Comparison of ENCODE assay signal across 8 cellular contexts in genomic region chr6:155313602-155314091, GRCh38. TPM values are rescaled to one million over a fixed set of nuclear protein-coding genes. Genes with fewer than 3 reads are reported as not detected.
DNase-seq lines count a peak whose midpoint lies in the region; ATAC-seq and TF ChIP-seq lines count a peak whose summit lies in the region.

No MANE protein-coding gene starts in this region.

- DNase-seq in NCI-H1417 (lab: John Stamatoyannopoulos, UW) (peak in 2 of 3 experiments; percentile 85 to 89), NCI-H1417 treated with DMSO at 0.1 percent for 48 hours (lab: John Stamatoyannopoulos, UW) (no peak), HAP-1 (ENCODE audit: low spot score in 2 of 2) (peak; percentile 53 to 62), MM.1S (peak; percentile 11), occipital lobe (lab: John Stamatoyannopoulos, UW) (no peak)
- no peak for DNase-seq in activated naive CD8-positive, alpha-beta T cell treated with anti-CD3 and anti-CD28 coated beads, Interleukin-2, amount 10 ng/mL, durations not matched to agents 7 days and 5 days

- H3K27me3 ChIP-seq in HAP-1 (ENCODE audit: low read depth) (no peaks in the 10 kb centered on the region), MM.1S (replicated peaks; ENCODE audit: insufficient read depth, low read length) (no peaks in the 10 kb centered on the region), iPS-20b (ENCODE audit: insufficient read depth, low read length) (no peaks in the 10 kb centered on the region)

- TF ChIP-seq CTCF in MM.1S (IDR thresholded peaks at IDR 0.05; ENCODE audit: low read length): no peak

- POLR2A ChIA-PET in activated naive CD8-positive, alpha-beta T cell treated with anti-CD3 and anti-CD28 coated beads, Interleukin-2, amount 10 ng/mL, durations not matched to agents 7 days and 5 days (lab: Charles Lee): interaction anchor here (0.7 to 2.1 kb wide), 3 partner anchors 20 to 160 kb away, joined by 3 to 10 read pairs (median 4); no protein-coding TSS in a partner anchor

- H3K36me3 ChIP-seq in HAP-1 (replicated peaks) (peaks cover 20% of the 10 kb centered on the region), MM.1S (replicated peaks; ENCODE audit: insufficient read depth, low read length) (no peaks in the 10 kb centered on the region), iPS-20b (ENCODE audit: insufficient read depth, low read depth, low read length) (peaks cover 42% of the 10 kb centered on the region)

- H3K79me2 ChIP-seq in MM.1S (ENCODE audit: low read length): no peaks in the 10 kb centered on the region

- H4K20me1 ChIP-seq in MM.1S (ENCODE audit: insufficient read depth, low read length): no peaks in the 10 kb centered on the region

- peaks cover 19% of the 10 kb centered on the region for H3K36me3 Mint-ChIP-seq in activated naive CD8-positive, alpha-beta T cell treated with anti-CD3 and anti-CD28 coated beads, Interleukin-2, amount 10 ng/mL, durations not matched to agents 7 days and 5 days
- H3K36me3 Mint-ChIP-seq in stimulated activated naive CD8-positive, alpha-beta T cell treated with anti-CD3 and anti-CD28 coated beads, Interleukin-15, Interleukin-2, amounts not matched to agents 100 ng/mL and 50 ng/mL, for 24 hours (ENCODE audit: low read depth): peaks cover 33% of the 10 kb centered on the region

- H3F3A ChIP-seq in MM.1S (ENCODE audit: insufficient read depth, low read length): peaks cover 12% of the 10 kb centered on the region

- H3K27ac ChIP-seq in MM.1S (ENCODE audit: low read length) (no peak overlapping the region; the same call in 1 of the 2 replicates), iPS-20b (ENCODE audit: low read length) (peak overlapping the region; percentile 96)

- peak overlapping the region; percentile 91 for H2AFZ ChIP-seq in MM.1S (ENCODE audit: low read length)

- peak overlapping the region; percentile 71 for H3K9ac ChIP-seq in MM.1S (ENCODE audit: low read length)
- peak overlapping the region; percentile 96 for H3K9ac ChIP-seq in iPS-20b (ENCODE audit: low read depth, low read length)

- peaks cover 35% of the 10 kb centered on the region for H3K4me1 Mint-ChIP-seq in activated naive CD8-positive, alpha-beta T cell treated with anti-CD3 and anti-CD28 coated beads, Interleukin-2, amount 10 ng/mL, durations not matched to agents 7 days and 5 days
- H3K4me1 Mint-ChIP-seq in stimulated activated naive CD8-positive, alpha-beta T cell treated with anti-CD3 and anti-CD28 coated beads, Interleukin-15, Interleukin-2, amounts not matched to agents 100 ng/mL and 50 ng/mL, for 24 hours (ENCODE audit: low read depth): peaks cover 52% of the 10 kb centered on the region

- peak; percentile 4 for ATAC-seq in activated naive CD8-positive, alpha-beta T cell treated with anti-CD3 and anti-CD28 coated beads, Interleukin-2, amount 10 ng/mL, durations not matched to agents 7 days and 5 days (ENCODE audit: low read depth)

- no peaks in the 10 kb centered on the region for H3K9me2 ChIP-seq in MM.1S (replicated peaks; ENCODE audit: insufficient read depth, low read length)

- peak overlapping the region; percentile 68 for H3K4me2 ChIP-seq in MM.1S (ENCODE audit: low read depth, low read length)

- no peaks in the 10 kb centered on the region for H3K9me3 Mint-ChIP-seq in activated naive CD8-positive, alpha-beta T cell treated with anti-CD3 and anti-CD28 coated beads, Interleukin-2, amount 10 ng/mL, durations not matched to agents 7 days and 5 days
- no peaks in the 10 kb centered on the region for H3K9me3 Mint-ChIP-seq in stimulated activated naive CD8-positive, alpha-beta T cell treated with anti-CD3 and anti-CD28 coated beads, Interleukin-15, Interleukin-2, amounts not matched to agents 100 ng/mL and 50 ng/mL, for 24 hours

- H3K27me3 Mint-ChIP-seq in activated naive CD8-positive, alpha-beta T cell treated with anti-CD3 and anti-CD28 coated beads, Interleukin-2, amount 10 ng/mL, durations not matched to agents 7 days and 5 days: peaks cover 3% of the 10 kb centered on the region
- H3K27me3 Mint-ChIP-seq in stimulated activated naive CD8-positive, alpha-beta T cell treated with anti-CD3 and anti-CD28 coated beads, Interleukin-15, Interleukin-2, amounts not matched to agents 100 ng/mL and 50 ng/mL, for 24 hours: no peaks in the 10 kb centered on the region

- in situ Hi-C loops in HAP-1 (cut with MboI; ENCODE audit: low sequenced_read_pairs): no loop called here

- H3K4me1 ChIP-seq in HAP-1 (peaks cover 7% of the 10 kb centered on the region), MM.1S (ENCODE audit: low read length) (no peaks in the 10 kb centered on the region), iPS-20b (ENCODE audit: insufficient read depth, low read length) (no peaks in the 10 kb centered on the region; the same call in none of the 2 replicates)

- H3K9me3 ChIP-seq in HAP-1 (no peaks in the 10 kb centered on the region), MM.1S (replicated peaks; ENCODE audit: insufficient read depth, low read length) (no peaks in the 10 kb centered on the region), iPS-20b (ENCODE audit: insufficient read depth, low read depth, low read length) (no peaks in the 10 kb centered on the region)

- H3K4me3 ChIP-seq in HAP-1: peak overlapping the region; percentile 85
- H3K4me3 ChIP-seq in MM.1S (ENCODE audit: low read length): peak overlapping the region; percentile 93
- peak overlapping the region; percentile 99 for H3K4me3 ChIP-seq in iPS-20b (ENCODE audit: low read length)

- H3K27ac Mint-ChIP-seq in activated naive CD8-positive, alpha-beta T cell treated with anti-CD3 and anti-CD28 coated beads, Interleukin-2, amount 10 ng/mL, durations not matched to agents 7 days and 5 days: peak overlapping the region; percentile 97
- peak overlapping the region; percentile 97 for H3K27ac Mint-ChIP-seq in stimulated activated naive CD8-positive, alpha-beta T cell treated with anti-CD3 and anti-CD28 coated beads, Interleukin-15, Interleukin-2, amounts not matched to agents 100 ng/mL and 50 ng/mL, for 24 hours

- peak overlapping the region; percentile 99 for H3K4me3 Mint-ChIP-seq in activated naive CD8-positive, alpha-beta T cell treated with anti-CD3 and anti-CD28 coated beads, Interleukin-2, amount 10 ng/mL, durations not matched to agents 7 days and 5 days
- H3K4me3 Mint-ChIP-seq in stimulated activated naive CD8-positive, alpha-beta T cell treated with anti-CD3 and anti-CD28 coated beads, Interleukin-15, Interleukin-2, amounts not matched to agents 100 ng/mL and 50 ng/mL, for 24 hours: peak overlapping the region; percentile 95

RNA-seq across cellular contexts. Expression of gene TFB1M, which starts 0.6 kb away (rescaled TPM):
- total RNA-seq in activated naive CD8-positive, alpha-beta T cell treated with anti-CD3 and anti-CD28 coated beads, Interleukin-2, amount 10 ng/mL, durations not matched to agents 7 days and 5 days: 10 to 100 TPM; 32.4 to 36.3 TPM
- total RNA-seq in occipital lobe: 17.2 TPM

RNA-seq across cellular contexts. Expression of gene CLDN20, which starts 49.8 kb away (rescaled TPM):
- not detected for total RNA-seq in activated naive CD8-positive, alpha-beta T cell treated with anti-CD3 and anti-CD28 coated beads, Interleukin-2, amount 10 ng/mL, durations not matched to agents 7 days and 5 days
- not detected for total RNA-seq in occipital lobe

Comparison
In these comparisons a context has a peak if more than half of its experiments do, and no peak if none do; other contexts are left out.
1. DNase-seq: peak in NCI-H1417 (2 of 3), HAP-1 (2 of 2) and MM.1S (single experiment); none in NCI-H1417 treated with DMSO at 0.1 percent for 48 hours (single experiment), activated naive CD8-positive, alpha-beta T cell treated with anti-CD3 and anti-CD28 coated beads, Interleukin-2, amount 10 ng/mL, durations not matched to agents 7 days and 5 days (single experiment) and occipital lobe (single experiment).
2. Peak in every context shown above with its lines, with median percentiles within 50 percentile points of each other: H3K4me3 ChIP-seq.